In the genomic region with DNA sequence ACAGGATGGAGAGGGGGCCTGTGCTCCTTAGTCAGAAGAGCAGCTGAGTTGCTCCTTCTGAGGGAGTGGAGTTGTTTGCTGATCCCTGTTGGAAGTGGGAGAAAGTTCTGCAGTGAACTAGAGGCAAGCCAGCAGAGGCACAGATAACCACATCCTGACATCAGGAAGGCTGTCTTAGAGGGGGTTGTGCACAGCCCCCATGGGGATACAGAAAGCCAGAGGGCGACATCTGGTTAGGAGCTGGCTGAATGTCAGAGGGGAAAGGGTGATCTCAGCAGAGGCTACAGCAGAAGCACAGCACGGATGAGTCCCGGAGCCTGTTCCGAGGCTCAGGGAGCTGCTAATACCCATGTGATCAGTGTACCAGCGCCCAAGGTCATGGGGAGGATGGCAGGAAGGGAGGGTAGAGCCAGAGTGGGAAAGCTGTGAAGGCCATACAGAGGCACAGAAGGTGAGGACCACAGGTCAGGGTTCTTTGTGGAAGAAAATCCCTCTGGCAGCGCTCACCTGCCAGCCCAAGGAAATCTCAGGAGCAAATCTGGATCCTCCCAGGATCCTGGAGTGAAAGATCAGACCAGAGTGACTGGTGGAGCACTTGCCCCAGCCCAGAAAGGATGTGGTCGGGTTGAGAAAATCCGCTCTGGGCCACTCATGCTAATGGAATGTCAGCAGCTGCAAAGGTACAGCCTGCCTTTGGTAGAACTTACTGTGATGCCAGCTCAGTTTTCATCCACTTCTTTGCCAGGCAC, we compare ENCODE assay signal across 9 cellular contexts.
DNase-seq lines count a peak whose midpoint lies in the region; ATAC-seq, FAIRE-seq and TF ChIP-seq lines count a peak whose summit lies in the region.
"Had no signal": no experiment of that assay in that cellular context is flagged by ENCODE, and none has a peak within 500 bp of the region (broad histone marks: within the 10 kb centered on the region; RNA-seq: fewer than 3 reads in every experiment).

No MANE protein-coding gene starts in this region.

- H3K9me3 ChIP-seq in DND-41 (ENCODE audit: insufficient read depth, low read length, severe bottlenecking) (no peaks in the 10 kb centered on the region), endothelial cell of umbilical vein (replicated peaks; ENCODE audit: control insufficient read depth, insufficient read depth, low read length) (no peaks in the 10 kb centered on the region), muscle layer of colon (ENCODE audit: low read length) (no peaks in the 10 kb centered on the region)

- ATAC-seq in DND-41 (ENCODE audit: insufficient read depth, low read depth) (peak; percentile 58; the same call in 1 of the 3 replicates), HG03039 (IDR thresholded peaks at IDR 0.05; ENCODE audit: unreplicated experiment) (no peak), GM21390 (IDR thresholded peaks at IDR 0.05; ENCODE audit: unreplicated experiment) (no peak)
- ATAC-seq in naive thymus-derived CD8-positive, alpha-beta T cell: no peak
- no peak for ATAC-seq in activated T-cell treated with anti-CD3 and anti-CD28 coated beads, Interleukin-2, amount 50 U/mL, for 4 hours

- H3K4me3 ChIP-seq in DND-41 (ENCODE audit: low read depth in 1 of 2, low read length in 2 of 2) (no peak overlapping the region), endothelial cell of umbilical vein (replicated peaks in 1 of 3; ENCODE audit: insufficient read depth in 1 of 3, low read depth in 1 of 3, low read length in 3 of 3) (no peak overlapping the region), muscle layer of colon (ENCODE audit: low read depth in 1 of 2, low read length in 2 of 2) (peak overlapping the region in 1 of 2 donors; percentile 11)

- TSS peak; percentile 94 for BruUV-seq in endothelial cell of umbilical vein (replicated peaks; lab: Mats Ljungman, UMichigan)

- no peaks in the 10 kb centered on the region for H3K9me1 ChIP-seq in endothelial cell of umbilical vein (replicated peaks; ENCODE audit: control insufficient read depth, extremely low read depth, insufficient read depth, low read length)

- peaks cover 41% of the 10 kb centered on the region for H4K20me1 ChIP-seq in DND-41 (ENCODE audit: insufficient read depth, low read length)
- H4K20me1 ChIP-seq in endothelial cell of umbilical vein (replicated peaks; ENCODE audit: control insufficient read depth, extremely low read depth, insufficient read depth, low read length): no peaks in the 10 kb centered on the region

- intact Hi-C loops in endothelial cell of umbilical vein (cut with micrococcal nuclease): loop anchor here (1.0 to 2.0 kb wide), 3 partner anchors 23 to 45 kb away; no protein-coding TSS in a partner anchor

- H3K27ac ChIP-seq in DND-41 (ENCODE audit: low read length) (no peak overlapping the region), endothelial cell of umbilical vein (ENCODE audit: insufficient read depth, low read depth, low read length) (peak overlapping the region; percentile 97), muscle layer of colon (ENCODE audit: low read depth, low read length) (peak overlapping the region; percentile 66)
- H3K27ac ChIP-seq: KMS-11 had no signal

- peaks cover 9 to 20% (median 10%) of the 10 kb centered on the region in 4 donors for H3K4me1 Mint-ChIP-seq in naive thymus-derived CD8-positive, alpha-beta T cell
- H3K4me1 Mint-ChIP-seq in activated T-cell treated with anti-CD3 and anti-CD28 coated beads, Interleukin-2, amount 50 U/mL, for 4 hours (ENCODE audit: low read depth): peaks cover 7% of the 10 kb centered on the region

- DNase-seq in DND-41: no peak
- DNase-seq in NCI-H82 treated with DMSO at 0.1 percent for 48 hours (lab: John Stamatoyannopoulos, UW; ENCODE audit: unreplicated experiment): peak; percentile 50
- peak; percentile 82 for DNase-seq in endothelial cell of umbilical vein (ENCODE audit: low read depth, low spot score)
- no peak for DNase-seq in naive thymus-derived CD8-positive, alpha-beta T cell
- no peak for DNase-seq in activated T-cell treated with anti-CD3 and anti-CD28 coated beads, Interleukin-2, amount 50 U/mL, for 4 hours

- TF ChIP-seq CTCF in DND-41 (IDR thresholded peaks at IDR 0.05; ENCODE audit: borderline replicate concordance, extremely low read depth, low read length, poor library complexity, severe bottlenecking) (peak; percentile 8), endothelial cell of umbilical vein (IDR thresholded peaks at IDR 0.05; ENCODE audit: extremely low read depth in 1 of 2, insufficient read depth in 1 of 2, low read depth in 1 of 2, low read length in 2 of 2) (no peak)

- H3K79me2 ChIP-seq in DND-41 (ENCODE audit: insufficient read depth, low read length): no peaks in the 10 kb centered on the region
- H3K79me2 ChIP-seq in endothelial cell of umbilical vein (ENCODE audit: control insufficient read depth, insufficient read depth, low read length): no peaks in the 10 kb centered on the region

- dilution Hi-C loops in endothelial cell of umbilical vein (cut with MboI; ENCODE audit: extremely low pct_ligation_motif_present, low sequenced_read_pairs): no loop called here

- H3K9ac ChIP-seq in DND-41 (ENCODE audit: low read depth, low read length) (no peak overlapping the region), endothelial cell of umbilical vein (replicated peaks; ENCODE audit: extremely low read depth, insufficient read depth, low read length) (peak overlapping the region; percentile 71), muscle layer of colon (ENCODE audit: low read length) (peak overlapping the region; percentile 41)
- H3K9ac ChIP-seq: KMS-11 had no signal

- no peaks in the 10 kb centered on the region for H3K9me3 Mint-ChIP-seq in naive thymus-derived CD8-positive, alpha-beta T cell
- H3K9me3 Mint-ChIP-seq in activated T-cell treated with anti-CD3 and anti-CD28 coated beads, Interleukin-2, amount 50 U/mL, for 4 hours: no peaks in the 10 kb centered on the region

- H2AFZ ChIP-seq in DND-41 (ENCODE audit: low read depth, low read length) (no peak overlapping the region), endothelial cell of umbilical vein (ENCODE audit: low read depth, low read length) (no peak overlapping the region)

- TF ChIP-seq POLR2A in endothelial cell of umbilical vein (IDR thresholded peaks at IDR 0.05; ENCODE audit: low read depth, low read length): no peak

- FAIRE-seq in endothelial cell of umbilical vein (lab: Jason Lieb, UNC): peak; percentile 95

- POLR2A ChIA-PET in endothelial cell of umbilical vein (lab: Charles Lee): interaction anchor here (2.0 kb wide), 1 partner anchor 27 kb away, joined by 8 read pairs; no protein-coding TSS in a partner anchor
- POLR2A ChIA-PET in naive thymus-derived CD8-positive, alpha-beta T cell (lab: Charles Lee): no interaction called here

- H3K36me3 Mint-ChIP-seq in naive thymus-derived CD8-positive, alpha-beta T cell: peaks cover 0 to 63% (median 10%) of the 10 kb centered on the region in 3 donors
- peaks cover 32% of the 10 kb centered on the region for H3K36me3 Mint-ChIP-seq in activated T-cell treated with anti-CD3 and anti-CD28 coated beads, Interleukin-2, amount 50 U/mL, for 4 hours (ENCODE audit: insufficient read depth)

- H3K27me3 ChIP-seq in DND-41 (ENCODE audit: insufficient read depth, low read length, poor library complexity) (no peaks in the 10 kb centered on the region), endothelial cell of umbilical vein (ENCODE audit: control insufficient read depth in 2 of 2, insufficient read depth in 2 of 2, low read length in 2 of 2) (no peaks in the 10 kb centered on the region), muscle layer of colon (ENCODE audit: control insufficient read depth in 1 of 2, insufficient read depth in 2 of 2, low read length in 2 of 2) (no peaks in the 10 kb centered on the region)

- CTCF ChIA-PET in endothelial cell of umbilical vein (lab: Charles Lee): interaction anchor here (0.6 to 2.2 kb wide), 15 partner anchors 10 to 280 kb away, joined by 3 to 15 read pairs (median 3); no protein-coding TSS in a partner anchor

- H3K27ac Mint-ChIP-seq in naive thymus-derived CD8-positive, alpha-beta T cell: peak overlapping the region in 3 of 10 donors; percentile 48 to 63 (median 53)

- no peaks in the 10 kb centered on the region for H3K27me3 Mint-ChIP-seq in naive thymus-derived CD8-positive, alpha-beta T cell
- H3K27me3 Mint-ChIP-seq in activated T-cell treated with anti-CD3 and anti-CD28 coated beads, Interleukin-2, amount 50 U/mL, for 4 hours (ENCODE audit: low read depth): no peaks in the 10 kb centered on the region

- H3K4me2 ChIP-seq in DND-41 (ENCODE audit: insufficient read depth, low read length) (no peak overlapping the region), endothelial cell of umbilical vein (ENCODE audit: insufficient read depth, low read length) (peak overlapping the region; percentile 28)
- H3K4me2 ChIP-seq: KMS-11 had no signal

- H3K36me3 ChIP-seq in DND-41 (ENCODE audit: insufficient read depth, low read length) (peaks cover 88% of the 10 kb centered on the region), endothelial cell of umbilical vein (ENCODE audit: control insufficient read depth in 2 of 2, extremely low read depth in 1 of 2, insufficient read depth in 2 of 2, low read length in 2 of 2) (peaks cover 0 to 2% of the 10 kb centered on the region in 2 experiments), muscle layer of colon (ENCODE audit: insufficient read depth, low read length) (peaks cover 29% of the 10 kb centered on the region)

- no peaks in the 10 kb centered on the region for H3K4me1 ChIP-seq in DND-41 (ENCODE audit: insufficient read depth, low read length)
- peaks cover 28% of the 10 kb centered on the region for H3K4me1 ChIP-seq in endothelial cell of umbilical vein (ENCODE audit: control insufficient read depth, extremely low read depth, insufficient read depth, low read length)
- H3K4me1 ChIP-seq in muscle layer of colon (ENCODE audit: insufficient read depth, low read length): peaks cover 56% of the 10 kb centered on the region

- H3K4me3 Mint-ChIP-seq in naive thymus-derived CD8-positive, alpha-beta T cell: no peak overlapping the region
- H3K4me3 Mint-ChIP-seq in activated T-cell treated with anti-CD3 and anti-CD28 coated beads, Interleukin-2, amount 50 U/mL, for 4 hours: no peak overlapping the region

TF ChIP-seq in endothelial cell of umbilical vein, 7 proteins besides CTCF, POLR2A, EP300 and RAD21:
- TF ChIP-seq POLR2AphosphoS5 (IDR thresholded peaks at IDR 0.05; ENCODE audit: insufficient read depth, low read depth, low read length) (peak; percentile 92), GATA2 (IDR thresholded peaks at IDR 0.05; ENCODE audit: insufficient read depth, insufficient read length, low read depth, low read length) (peak; percentile 89), EZH2 (IDR thresholded peaks at IDR 0.05; ENCODE audit: borderline replicate concordance, low read depth, low read length, severe bottlenecking) (no peak), FOS (IDR thresholded peaks at IDR 0.05; ENCODE audit: borderline replicate concordance, insufficient read depth, low read length) (peak; percentile 89), JUN (IDR thresholded peaks at IDR 0.05; ENCODE audit: borderline replicate concordance, insufficient read depth, insufficient read length, low read depth) (peak; percentile 78)
- TF ChIP-seq, protein P1, sequence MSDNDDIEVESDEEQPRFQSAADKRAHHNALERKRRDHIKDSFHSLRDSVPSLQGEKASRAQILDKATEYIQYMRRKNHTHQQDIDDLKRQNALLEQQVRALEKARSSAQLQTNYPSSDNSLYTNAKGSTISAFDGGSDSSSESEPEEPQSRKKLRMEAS (IDR thresholded peaks at IDR 0.05; ENCODE audit: insufficient read depth, insufficient read length): peak; percentile 20
TF ChIP-seq in endothelial cell of umbilical vein: peak in this region for 5.

Comparison
In these comparisons a context has a peak if more than half of its experiments do, and no peak if none do; other contexts are left out.
1. DNase-seq: peak in NCI-H82 treated with DMSO at 0.1 percent for 48 hours (single experiment) and endothelial cell of umbilical vein (single experiment); none in DND-41 (single experiment), naive thymus-derived CD8-positive, alpha-beta T cell (0 of 10) and activated T-cell treated with anti-CD3 and anti-CD28 coated beads, Interleukin-2, amount 50 U/mL, for 4 hours (single experiment).